Comparison of ENCODE assay signal across 8 cellular contexts in the genomic region with DNA sequence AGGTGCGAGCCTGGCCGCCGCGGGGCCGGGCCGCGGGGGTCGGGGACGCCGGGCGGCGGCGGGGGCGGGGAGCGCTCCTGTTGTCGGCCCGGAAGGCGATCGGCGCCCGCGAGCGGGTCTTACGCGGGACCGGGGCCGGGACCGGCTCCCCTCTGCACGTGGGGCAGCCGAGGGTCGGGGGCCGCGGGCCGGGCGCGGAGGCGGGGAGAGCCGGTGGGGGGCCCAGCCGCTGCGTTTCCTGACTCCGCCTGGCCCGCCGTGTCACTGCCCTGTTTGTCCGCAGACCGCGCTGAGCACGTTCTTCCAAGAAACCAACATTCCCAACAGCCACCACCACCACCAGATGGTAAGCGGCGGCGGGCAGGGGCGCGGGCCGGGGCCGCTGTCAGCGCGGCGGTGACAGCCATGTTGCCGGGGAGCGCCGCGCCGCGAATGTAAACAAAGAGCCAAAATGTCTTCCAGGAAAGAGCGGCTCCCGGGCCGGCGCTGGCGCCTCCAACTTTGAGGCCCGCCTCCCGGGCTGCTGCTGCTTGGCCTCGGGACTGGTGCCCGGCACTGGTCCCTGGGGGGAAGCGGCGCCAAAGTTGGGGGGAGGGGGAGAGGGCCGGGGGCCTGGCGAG.
A peak's percentile ranks its signal among the peaks of the same experiment; 100 is the strongest.
DNase-seq lines count a peak whose midpoint lies in the region; ATAC-seq and TF ChIP-seq lines count a peak whose summit lies in the region.

No MANE protein-coding gene starts in this region.

- no peak for ATAC-seq in GM18517 (IDR thresholded peaks at IDR 0.05; ENCODE audit: unreplicated experiment)

- DNase-seq in NCI-H82 (lab: John Stamatoyannopoulos, UW) = peak; percentile 51
- DNase-seq in NCI-H82 treated with DMSO at 0.1 percent for 48 hours (lab: John Stamatoyannopoulos, UW; ENCODE audit: unreplicated experiment) = no peak
- peak; percentile 40 for DNase-seq in NOMO-1 treated with DMSO at 0.1 percent for 48 hours (lab: John Stamatoyannopoulos, UW; ENCODE audit: unreplicated experiment)
- DNase-seq in activated gamma-delta T cell treated with anti-CD3 and anti-CD28 coated beads, Interleukin-2, amount 50 U/mL, for 16 hours (ENCODE audit: low read depth) = peak; percentile 36
- peak; percentile 42 for DNase-seq in glomerular visceral epithelial cell (ENCODE audit: extremely low spot score)
- peak in 36 of 56 donors; percentile 10 to 66 (median 40) for DNase-seq in nucleus accumbens (lab: John Stamatoyannopoulos, UW)
- no peak for DNase-seq in GM20000 (ENCODE audit: low spot score)

- TF ChIP-seq CTCF in GM20000 (IDR thresholded peaks at IDR 0.05; ENCODE audit: extremely low read depth, missing control alignments) = no peak

Comparison
In these comparisons a context has a peak if more than half of its experiments do, and no peak if none do; other contexts are left out.
1. DNase-seq: peak in NCI-H82 (single experiment), NOMO-1 treated with DMSO at 0.1 percent for 48 hours (single experiment), activated gamma-delta T cell treated with anti-CD3 and anti-CD28 coated beads, Interleukin-2, amount 50 U/mL, for 16 hours (single experiment), glomerular visceral epithelial cell (single experiment) and nucleus accumbens (36 of 56); none in NCI-H82 treated with DMSO at 0.1 percent for 48 hours (single experiment) and GM20000 (single experiment).